Comparison of ENCODE assay signal across 18 cellular contexts in genomic region chr7:3109516-3109915, GRCh38.
"Had no signal": no experiment of that assay in that cellular context is flagged by ENCODE, and none has a peak within 500 bp of the region (broad histone marks: within the 10 kb centered on the region; RNA-seq: fewer than 3 reads in every experiment).

No MANE protein-coding gene starts in this region.

- H3K4me3 ChIP-seq: coronary artery, left ventricle myocardium inferior, SJSA1, suprapubic skin, upper lobe of left lung had no signal

- ATAC-seq: activated CD4-positive, CD25-positive, alpha-beta regulatory T cell treated with anti-CD3 and anti-CD28 coated beads, Interleukin-2, amount 50 U/mL, for 24 hours; esophagus mucosa; sciatic nerve had no signal

- H3K27ac ChIP-seq: coronary artery, left ventricle myocardium inferior, SJSA1, suprapubic skin, upper lobe of left lung had no signal

- H3K9me3 ChIP-seq: suprapubic skin had no signal

- H3K4me3 Mint-ChIP-seq: brain; central memory CD8-positive, alpha-beta T cell; nephron progenitor cell; stimulated activated naive CD8-positive, alpha-beta T cell treated with anti-CD3 and anti-CD28 coated beads, Interleukin-15, Interleukin-2, amounts not matched to agents 100 ng/mL and 50 ng/mL, for 24 hours; T-helper 2 cell treated with Interferon-gamma antibody and Interleukin-4, amounts not matched to agents 5 μg/mL and 100 μg/mL, for 36 hours had no signal

- H3K36me3 Mint-ChIP-seq: brain had no signal

- H3K36me3 ChIP-seq: left ventricle myocardium inferior, SJSA1, suprapubic skin, upper lobe of left lung had no signal

- DNase-seq: activated naive CD4-positive, alpha-beta T cell treated with anti-CD3 and anti-CD28 coated beads, Interleukin-2, amount 50 U/mL, for 16 hours; amygdala; hippocampal formation; kidney; left ventricle myocardium inferior; nephron progenitor cell; upper lobe of left lung had no signal

- H3K27me3 Mint-ChIP-seq: central memory CD8-positive, alpha-beta T cell; stimulated activated naive CD8-positive, alpha-beta T cell treated with anti-CD3 and anti-CD28 coated beads, Interleukin-15, Interleukin-2, amounts not matched to agents 100 ng/mL and 50 ng/mL, for 24 hours had no signal

- H3K27me3 ChIP-seq: SJSA1, upper lobe of left lung had no signal

- H3K4me1 ChIP-seq: left ventricle myocardium inferior, SJSA1, suprapubic skin had no signal

- H3K27ac Mint-ChIP-seq: activated T-helper 2 cell treated with anti-CD3 and anti-CD28 coated beads, Interferon-gamma antibody, Interleukin-2, Interleukin-4, amounts not matched to agents 10 μg/mL and 5 μg/mL and 100 μg/mL, durations not matched to agents 14 hours and 24 hours and 36 hours; brain; nephron progenitor cell; stimulated activated naive CD8-positive, alpha-beta T cell treated with anti-CD3 and anti-CD28 coated beads, Interleukin-15, Interleukin-2, amounts not matched to agents 100 ng/mL and 50 ng/mL, for 24 hours had no signal
